ENCODE assay signal across 1 cellular context in the genomic region with DNA sequence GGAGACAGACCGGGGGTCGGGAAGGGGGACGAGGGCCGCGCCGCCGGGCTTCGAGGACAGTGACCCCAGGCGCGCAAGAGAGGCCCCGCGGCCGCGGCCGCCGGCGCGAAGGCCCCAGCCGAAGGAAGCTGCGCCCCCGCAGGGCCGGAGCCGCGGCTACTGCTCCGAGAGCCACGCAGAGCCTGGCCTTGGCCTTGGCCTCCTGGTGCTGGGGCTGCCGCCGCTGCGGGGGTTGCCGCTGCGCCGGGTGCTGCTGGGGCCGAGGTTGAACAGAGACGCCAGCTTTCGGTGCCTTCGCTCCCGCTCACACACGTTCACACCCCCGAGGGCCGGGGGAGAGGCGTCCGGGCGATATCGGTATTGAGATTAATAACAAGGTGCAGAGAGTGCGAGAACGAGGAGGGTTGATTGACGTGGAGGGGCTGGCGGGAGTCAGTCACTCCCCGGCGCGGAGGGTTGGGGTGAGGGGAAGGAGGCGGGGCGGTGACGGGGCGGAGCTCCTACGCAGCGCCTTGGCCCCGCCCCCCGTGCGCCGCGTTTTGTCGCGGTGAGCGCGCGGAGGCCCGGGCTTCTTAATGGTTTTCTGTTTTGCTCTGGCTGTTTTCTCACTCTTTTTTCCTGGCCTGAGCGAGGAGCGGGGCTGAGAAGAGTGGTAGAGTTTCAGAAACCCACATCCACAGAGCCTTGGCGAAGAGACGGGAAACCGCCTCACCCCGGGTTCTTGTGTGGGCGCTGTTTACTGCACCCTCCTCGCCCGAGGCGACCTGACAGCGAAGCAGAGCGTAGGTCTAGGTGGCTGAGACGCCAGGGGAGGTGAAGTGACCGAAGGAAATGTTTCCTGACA.
A peak's percentile ranks its signal among the peaks of the same experiment; 100 is the strongest.
TF ChIP-seq lines count a peak whose summit lies in the region.

No MANE protein-coding gene starts in this region.

TF ChIP-seq in HepG2, 621 proteins besides CTCF, POLR2A, EP300 and RAD21 (continued from another document and continues in another):
- TF ChIP-seq, protein P1, sequence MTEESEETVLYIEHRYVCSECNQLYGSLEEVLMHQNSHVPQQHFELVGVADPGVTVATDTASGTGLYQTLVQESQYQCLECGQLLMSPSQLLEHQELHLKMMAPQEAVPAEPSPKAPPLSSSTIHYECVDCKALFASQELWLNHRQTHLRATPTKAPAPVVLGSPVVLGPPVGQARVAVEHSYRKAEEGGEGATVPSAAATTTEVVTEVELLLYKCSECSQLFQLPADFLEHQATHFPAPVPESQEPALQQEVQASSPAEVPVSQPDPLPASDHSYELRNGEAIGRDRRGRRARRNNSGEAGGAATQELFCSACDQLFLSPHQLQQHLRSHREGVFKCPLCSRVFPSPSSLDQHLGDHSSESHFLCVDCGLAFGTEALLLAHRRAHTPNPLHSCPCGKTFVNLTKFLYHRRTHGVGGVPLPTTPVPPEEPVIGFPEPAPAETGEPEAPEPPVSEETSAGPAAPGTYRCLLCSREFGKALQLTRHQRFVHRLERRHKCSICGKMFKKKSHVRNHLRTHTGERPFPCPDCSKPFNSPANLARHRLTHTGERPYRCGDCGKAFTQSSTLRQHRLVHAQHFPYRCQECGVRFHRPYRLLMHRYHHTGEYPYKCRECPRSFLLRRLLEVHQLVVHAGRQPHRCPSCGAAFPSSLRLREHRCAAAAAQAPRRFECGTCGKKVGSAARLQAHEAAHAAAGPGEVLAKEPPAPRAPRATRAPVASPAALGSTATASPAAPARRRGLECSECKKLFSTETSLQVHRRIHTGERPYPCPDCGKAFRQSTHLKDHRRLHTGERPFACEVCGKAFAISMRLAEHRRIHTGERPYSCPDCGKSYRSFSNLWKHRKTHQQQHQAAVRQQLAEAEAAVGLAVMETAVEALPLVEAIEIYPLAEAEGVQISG (CRISPR knock-in tag; IDR thresholded peaks at IDR 0.05) = peak; percentile 85
- TF ChIP-seq, protein P2, sequence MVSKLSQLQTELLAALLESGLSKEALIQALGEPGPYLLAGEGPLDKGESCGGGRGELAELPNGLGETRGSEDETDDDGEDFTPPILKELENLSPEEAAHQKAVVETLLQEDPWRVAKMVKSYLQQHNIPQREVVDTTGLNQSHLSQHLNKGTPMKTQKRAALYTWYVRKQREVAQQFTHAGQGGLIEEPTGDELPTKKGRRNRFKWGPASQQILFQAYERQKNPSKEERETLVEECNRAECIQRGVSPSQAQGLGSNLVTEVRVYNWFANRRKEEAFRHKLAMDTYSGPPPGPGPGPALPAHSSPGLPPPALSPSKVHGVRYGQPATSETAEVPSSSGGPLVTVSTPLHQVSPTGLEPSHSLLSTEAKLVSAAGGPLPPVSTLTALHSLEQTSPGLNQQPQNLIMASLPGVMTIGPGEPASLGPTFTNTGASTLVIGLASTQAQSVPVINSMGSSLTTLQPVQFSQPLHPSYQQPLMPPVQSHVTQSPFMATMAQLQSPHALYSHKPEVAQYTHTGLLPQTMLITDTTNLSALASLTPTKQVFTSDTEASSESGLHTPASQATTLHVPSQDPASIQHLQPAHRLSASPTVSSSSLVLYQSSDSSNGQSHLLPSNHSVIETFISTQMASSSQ (IDR thresholded peaks at IDR 0.05; ENCODE audit: low read depth) = no peak
- TF ChIP-seq, protein P2 (CRISPR knock-in tag; IDR thresholded peaks at IDR 0.05; ENCODE audit: borderline replicate concordance) = peak; percentile 34; the same call in 1 of the 2 replicates
- TF ChIP-seq, protein P3, sequence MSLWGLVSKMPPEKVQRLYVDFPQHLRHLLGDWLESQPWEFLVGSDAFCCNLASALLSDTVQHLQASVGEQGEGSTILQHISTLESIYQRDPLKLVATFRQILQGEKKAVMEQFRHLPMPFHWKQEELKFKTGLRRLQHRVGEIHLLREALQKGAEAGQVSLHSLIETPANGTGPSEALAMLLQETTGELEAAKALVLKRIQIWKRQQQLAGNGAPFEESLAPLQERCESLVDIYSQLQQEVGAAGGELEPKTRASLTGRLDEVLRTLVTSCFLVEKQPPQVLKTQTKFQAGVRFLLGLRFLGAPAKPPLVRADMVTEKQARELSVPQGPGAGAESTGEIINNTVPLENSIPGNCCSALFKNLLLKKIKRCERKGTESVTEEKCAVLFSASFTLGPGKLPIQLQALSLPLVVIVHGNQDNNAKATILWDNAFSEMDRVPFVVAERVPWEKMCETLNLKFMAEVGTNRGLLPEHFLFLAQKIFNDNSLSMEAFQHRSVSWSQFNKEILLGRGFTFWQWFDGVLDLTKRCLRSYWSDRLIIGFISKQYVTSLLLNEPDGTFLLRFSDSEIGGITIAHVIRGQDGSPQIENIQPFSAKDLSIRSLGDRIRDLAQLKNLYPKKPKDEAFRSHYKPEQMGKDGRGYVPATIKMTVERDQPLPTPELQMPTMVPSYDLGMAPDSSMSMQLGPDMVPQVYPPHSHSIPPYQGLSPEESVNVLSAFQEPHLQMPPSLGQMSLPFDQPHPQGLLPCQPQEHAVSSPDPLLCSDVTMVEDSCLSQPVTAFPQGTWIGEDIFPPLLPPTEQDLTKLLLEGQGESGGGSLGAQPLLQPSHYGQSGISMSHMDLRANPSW (CRISPR knock-in tag; IDR thresholded peaks at IDR 0.05; ENCODE audit: borderline replicate concordance) = no peak
- TF ChIP-seq, protein P4, sequence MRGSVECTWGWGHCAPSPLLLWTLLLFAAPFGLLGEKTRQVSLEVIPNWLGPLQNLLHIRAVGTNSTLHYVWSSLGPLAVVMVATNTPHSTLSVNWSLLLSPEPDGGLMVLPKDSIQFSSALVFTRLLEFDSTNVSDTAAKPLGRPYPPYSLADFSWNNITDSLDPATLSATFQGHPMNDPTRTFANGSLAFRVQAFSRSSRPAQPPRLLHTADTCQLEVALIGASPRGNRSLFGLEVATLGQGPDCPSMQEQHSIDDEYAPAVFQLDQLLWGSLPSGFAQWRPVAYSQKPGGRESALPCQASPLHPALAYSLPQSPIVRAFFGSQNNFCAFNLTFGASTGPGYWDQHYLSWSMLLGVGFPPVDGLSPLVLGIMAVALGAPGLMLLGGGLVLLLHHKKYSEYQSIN (CRISPR knock-in tag; IDR thresholded peaks at IDR 0.05; ENCODE audit: borderline replicate concordance) = no peak
- TF ChIP-seq, protein P5, sequence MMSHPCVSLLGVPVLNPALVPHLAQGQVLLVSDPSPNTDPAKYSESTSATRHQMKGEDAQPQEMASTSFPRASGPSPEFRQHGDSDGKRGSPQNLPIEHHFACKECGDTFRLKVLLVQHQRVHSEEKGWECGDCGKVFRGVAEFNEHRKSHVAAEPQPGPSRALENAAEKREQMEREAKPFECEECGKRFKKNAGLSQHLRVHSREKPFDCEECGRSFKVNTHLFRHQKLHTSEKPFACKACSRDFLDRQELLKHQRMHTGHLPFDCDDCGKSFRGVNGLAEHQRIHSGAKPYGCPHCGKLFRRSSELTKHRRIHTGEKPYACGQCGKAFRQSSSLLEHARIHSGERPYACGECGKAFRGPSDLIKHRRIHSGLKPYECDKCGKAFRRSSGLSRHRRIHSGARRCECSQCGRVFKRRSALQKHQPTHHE (CRISPR knock-in tag; IDR thresholded peaks at IDR 0.05; ENCODE audit: borderline replicate concordance) = 0 out of 2 replicates have a peak, but pooled peaks have one; percentile 26
- TF ChIP-seq, protein P6, sequence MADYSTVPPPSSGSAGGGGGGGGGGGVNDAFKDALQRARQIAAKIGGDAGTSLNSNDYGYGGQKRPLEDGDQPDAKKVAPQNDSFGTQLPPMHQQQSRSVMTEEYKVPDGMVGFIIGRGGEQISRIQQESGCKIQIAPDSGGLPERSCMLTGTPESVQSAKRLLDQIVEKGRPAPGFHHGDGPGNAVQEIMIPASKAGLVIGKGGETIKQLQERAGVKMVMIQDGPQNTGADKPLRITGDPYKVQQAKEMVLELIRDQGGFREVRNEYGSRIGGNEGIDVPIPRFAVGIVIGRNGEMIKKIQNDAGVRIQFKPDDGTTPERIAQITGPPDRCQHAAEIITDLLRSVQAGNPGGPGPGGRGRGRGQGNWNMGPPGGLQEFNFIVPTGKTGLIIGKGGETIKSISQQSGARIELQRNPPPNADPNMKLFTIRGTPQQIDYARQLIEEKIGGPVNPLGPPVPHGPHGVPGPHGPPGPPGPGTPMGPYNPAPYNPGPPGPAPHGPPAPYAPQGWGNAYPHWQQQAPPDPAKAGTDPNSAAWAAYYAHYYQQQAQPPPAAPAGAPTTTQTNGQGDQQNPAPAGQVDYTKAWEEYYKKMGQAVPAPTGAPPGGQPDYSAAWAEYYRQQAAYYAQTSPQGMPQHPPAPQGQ (CRISPR knock-in tag; IDR thresholded peaks at IDR 0.05; ENCODE audit: borderline replicate concordance) = no peak
- TF ChIP-seq ZNF431 (CRISPR knock-in tag; IDR thresholded peaks at IDR 0.05; ENCODE audit: borderline replicate concordance, low read depth) (peak; percentile 32; the same call in 1 of the 2 replicates), CREM (IDR thresholded peaks at IDR 0.05) (peak; percentile 37; the same call in 1 of the 2 replicates), CREM (CRISPR knock-in tag; IDR thresholded peaks at IDR 0.05) (no peak), POGZ (CRISPR knock-in tag; IDR thresholded peaks at IDR 0.05) (peak; percentile 62; the same call in 1 of the 2 replicates), TMF1 (CRISPR knock-in tag; IDR thresholded peaks at IDR 0.05; ENCODE audit: low read depth) (0 out of 2 replicates have a peak, but pooled peaks have one; percentile 28), ZKSCAN8 (CRISPR knock-in tag; IDR thresholded peaks at IDR 0.05; ENCODE audit: borderline replicate concordance) (no peak), MYC (CRISPR knock-in tag; IDR thresholded peaks at IDR 0.05; ENCODE audit: borderline replicate concordance) (peak; percentile 45; the same call in 1 of the 2 replicates), FOXC1 (CRISPR knock-in tag; IDR thresholded peaks at IDR 0.05; ENCODE audit: borderline replicate concordance) (peak; percentile 80), TSC22D2 (CRISPR knock-in tag; IDR thresholded peaks at IDR 0.05; ENCODE audit: borderline replicate concordance) (peak; percentile 41; the same call in 1 of the 2 replicates), HOXA3 (CRISPR knock-in tag; IDR thresholded peaks at IDR 0.05) (peak; percentile 20; the same call in 1 of the 2 replicates), ZNF879 (CRISPR knock-in tag; IDR thresholded peaks at IDR 0.05) (peak; percentile 66; the same call in 1 of the 2 replicates), FOXP1 (IDR thresholded peaks at IDR 0.05) (no peak), FOXP1 (CRISPR knock-in tag; IDR thresholded peaks at IDR 0.05) (no peak; the same call in 1 of the 2 replicates), REPIN1 (CRISPR knock-in tag; IDR thresholded peaks at IDR 0.05; ENCODE audit: borderline replicate concordance, low read depth) (0 out of 2 replicates have a peak, but pooled peaks have one; percentile 45)
- TF ChIP-seq, protein P7, sequence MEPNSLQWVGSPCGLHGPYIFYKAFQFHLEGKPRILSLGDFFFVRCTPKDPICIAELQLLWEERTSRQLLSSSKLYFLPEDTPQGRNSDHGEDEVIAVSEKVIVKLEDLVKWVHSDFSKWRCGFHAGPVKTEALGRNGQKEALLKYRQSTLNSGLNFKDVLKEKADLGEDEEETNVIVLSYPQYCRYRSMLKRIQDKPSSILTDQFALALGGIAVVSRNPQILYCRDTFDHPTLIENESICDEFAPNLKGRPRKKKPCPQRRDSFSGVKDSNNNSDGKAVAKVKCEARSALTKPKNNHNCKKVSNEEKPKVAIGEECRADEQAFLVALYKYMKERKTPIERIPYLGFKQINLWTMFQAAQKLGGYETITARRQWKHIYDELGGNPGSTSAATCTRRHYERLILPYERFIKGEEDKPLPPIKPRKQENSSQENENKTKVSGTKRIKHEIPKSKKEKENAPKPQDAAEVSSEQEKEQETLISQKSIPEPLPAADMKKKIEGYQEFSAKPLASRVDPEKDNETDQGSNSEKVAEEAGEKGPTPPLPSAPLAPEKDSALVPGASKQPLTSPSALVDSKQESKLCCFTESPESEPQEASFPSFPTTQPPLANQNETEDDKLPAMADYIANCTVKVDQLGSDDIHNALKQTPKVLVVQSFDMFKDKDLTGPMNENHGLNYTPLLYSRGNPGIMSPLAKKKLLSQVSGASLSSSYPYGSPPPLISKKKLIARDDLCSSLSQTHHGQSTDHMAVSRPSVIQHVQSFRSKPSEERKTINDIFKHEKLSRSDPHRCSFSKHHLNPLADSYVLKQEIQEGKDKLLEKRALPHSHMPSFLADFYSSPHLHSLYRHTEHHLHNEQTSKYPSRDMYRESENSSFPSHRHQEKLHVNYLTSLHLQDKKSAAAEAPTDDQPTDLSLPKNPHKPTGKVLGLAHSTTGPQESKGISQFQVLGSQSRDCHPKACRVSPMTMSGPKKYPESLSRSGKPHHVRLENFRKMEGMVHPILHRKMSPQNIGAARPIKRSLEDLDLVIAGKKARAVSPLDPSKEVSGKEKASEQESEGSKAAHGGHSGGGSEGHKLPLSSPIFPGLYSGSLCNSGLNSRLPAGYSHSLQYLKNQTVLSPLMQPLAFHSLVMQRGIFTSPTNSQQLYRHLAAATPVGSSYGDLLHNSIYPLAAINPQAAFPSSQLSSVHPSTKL (CRISPR knock-in tag; IDR thresholded peaks at IDR 0.05) = peak; percentile 55; the same call in 1 of the 2 replicates
- TF ChIP-seq, protein P8, sequence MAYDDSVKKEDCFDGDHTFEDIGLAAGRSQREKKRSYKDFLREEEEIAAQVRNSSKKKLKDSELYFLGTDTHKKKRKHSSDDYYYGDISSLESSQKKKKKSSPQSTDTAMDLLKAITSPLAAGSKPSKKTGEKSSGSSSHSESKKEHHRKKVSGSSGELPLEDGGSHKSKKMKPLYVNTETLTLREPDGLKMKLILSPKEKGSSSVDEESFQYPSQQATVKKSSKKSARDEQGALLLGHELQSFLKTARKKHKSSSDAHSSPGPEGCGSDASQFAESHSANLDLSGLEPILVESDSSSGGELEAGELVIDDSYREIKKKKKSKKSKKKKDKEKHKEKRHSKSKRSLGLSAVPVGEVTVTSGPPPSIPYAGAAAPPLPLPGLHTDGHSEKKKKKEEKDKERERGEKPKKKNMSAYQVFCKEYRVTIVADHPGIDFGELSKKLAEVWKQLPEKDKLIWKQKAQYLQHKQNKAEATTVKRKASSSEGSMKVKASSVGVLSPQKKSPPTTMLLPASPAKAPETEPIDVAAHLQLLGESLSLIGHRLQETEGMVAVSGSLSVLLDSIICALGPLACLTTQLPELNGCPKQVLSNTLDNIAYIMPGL (CRISPR knock-in tag; IDR thresholded peaks at IDR 0.05; ENCODE audit: borderline replicate concordance in 1 of 2, low read depth in 1 of 2) = peak; percentile 11 to 86; a peak in 3 of 4 replicates
- TF ChIP-seq, protein P9, sequence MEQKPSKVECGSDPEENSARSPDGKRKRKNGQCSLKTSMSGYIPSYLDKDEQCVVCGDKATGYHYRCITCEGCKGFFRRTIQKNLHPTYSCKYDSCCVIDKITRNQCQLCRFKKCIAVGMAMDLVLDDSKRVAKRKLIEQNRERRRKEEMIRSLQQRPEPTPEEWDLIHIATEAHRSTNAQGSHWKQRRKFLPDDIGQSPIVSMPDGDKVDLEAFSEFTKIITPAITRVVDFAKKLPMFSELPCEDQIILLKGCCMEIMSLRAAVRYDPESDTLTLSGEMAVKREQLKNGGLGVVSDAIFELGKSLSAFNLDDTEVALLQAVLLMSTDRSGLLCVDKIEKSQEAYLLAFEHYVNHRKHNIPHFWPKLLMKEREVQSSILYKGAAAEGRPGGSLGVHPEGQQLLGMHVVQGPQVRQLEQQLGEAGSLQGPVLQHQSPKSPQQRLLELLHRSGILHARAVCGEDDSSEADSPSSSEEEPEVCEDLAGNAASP (CRISPR knock-in tag; IDR thresholded peaks at IDR 0.05; ENCODE audit: borderline replicate concordance) = 0 out of 2 replicates have a peak, but pooled peaks have one; percentile 17
